In genomic region chr1:74681001-74681400, GRCh38 we compare ENCODE assay signal across 13 cellular contexts. TPM values are rescaled to one million over a fixed set of nuclear protein-coding genes. Genes with fewer than 3 reads are reported as not detected.
DNase-seq lines count a peak whose midpoint lies in the region; ATAC-seq, FAIRE-seq and TF ChIP-seq lines count a peak whose summit lies in the region.
"Had no signal": no experiment of that assay in that cellular context is flagged by ENCODE, and none has a peak within 500 bp of the region (broad histone marks: within the 10 kb centered on the region; RNA-seq: fewer than 3 reads in every experiment).

No MANE protein-coding gene starts in this region.

- ATAC-seq in GM19438 (IDR thresholded peaks at IDR 0.05; ENCODE audit: low read depth, unreplicated experiment) (peak; percentile 40), HG02852 (IDR thresholded peaks at IDR 0.05; ENCODE audit: unreplicated experiment) (peak; percentile 45), HG03558 (IDR thresholded peaks at IDR 0.05; ENCODE audit: extremely low read depth, unreplicated experiment) (peak; percentile 18)
- ATAC-seq: psoas muscle had no signal

- H3K36me3 ChIP-seq in small intestine (ENCODE audit: control insufficient read depth in 2 of 2, insufficient read depth in 2 of 2, low read length in 2 of 2) (no peaks in the 10 kb centered on the region), spleen (no peaks in the 10 kb centered on the region)
- H3K36me3 ChIP-seq: esophagus muscularis mucosa had no signal

- H3K4me3 ChIP-seq in small intestine (ENCODE audit: low read depth in 1 of 2, low read length in 2 of 2) (no peak overlapping the region), spleen (no peak overlapping the region)
- H3K4me3 ChIP-seq: esophagus muscularis mucosa, psoas muscle had no signal

- FAIRE-seq in H54 (lab: Jason Lieb, UNC) (no peak), small intestine (lab: Jason Lieb, UNC) (no peak)

- intact Hi-C loops in spleen (cut with DNase I; ENCODE audit: low total_unique reads), result no loop called here

- 62 to 72% (median 65%) methylated on average over 3 of the region's 3 CpGs for WGBS in small intestine, 3 donors
- 48 to 81% (median 65%) methylated on average over 3 of the region's 3 CpGs for WGBS in spleen, 5 donors

- H3K27me3 ChIP-seq in small intestine (ENCODE audit: control insufficient read depth in 2 of 2, insufficient read depth in 2 of 2, low read length in 2 of 2) (no peaks in the 10 kb centered on the region), spleen (replicated peaks in 1 of 7) (no peaks in the 10 kb centered on the region)
- H3K27me3 ChIP-seq: esophagus muscularis mucosa had no signal

- TF ChIP-seq POLR2A in H54 (IDR thresholded peaks at IDR 0.05; ENCODE audit: low read depth, low read length) (no peak), spleen (IDR thresholded peaks at IDR 0.05) (no peak)

- no peak for TF ChIP-seq CTCF in spleen (IDR thresholded peaks at IDR 0.05 in 8 of 11, conservative IDR thresholded peaks at IDR 0.05 in 3 of 11)

- DNase-seq in DMS79 treated with DMSO at 0.1 percent for 48 hours (lab: John Stamatoyannopoulos, UW) (peak; percentile 84), H54 (ENCODE audit: insufficient read length, low spot score) (no peak), small intestine (no peak), spleen (no peak)
- no peak for DNase-seq in activated CD4-positive, alpha-beta T cell treated with anti-CD3 and anti-CD28 coated beads, Interleukin-2, amount 50 U/mL, for 48 hours
- DNase-seq: EL, NCI-H524, psoas muscle had no signal

- H3K27ac ChIP-seq in small intestine (ENCODE audit: low read depth in 1 of 2, low read length in 1 of 2), result no peak overlapping the region
- H3K27ac ChIP-seq in spleen, result no peak overlapping the region
- H3K27ac ChIP-seq: esophagus muscularis mucosa, psoas muscle had no signal

- H3K4me1 ChIP-seq in small intestine (ENCODE audit: control insufficient read depth in 2 of 2, insufficient read depth in 1 of 2, low read depth in 1 of 2, low read length in 1 of 2), result no peaks in the 10 kb centered on the region
- H3K4me1 ChIP-seq in spleen, result no peaks in the 10 kb centered on the region
- H3K4me1 ChIP-seq: esophagus muscularis mucosa, psoas muscle had no signal

- H3K9me3 ChIP-seq in small intestine (ENCODE audit: control insufficient read depth, low read depth) (no peaks in the 10 kb centered on the region), spleen (no peaks in the 10 kb centered on the region)
- H3K9me3 ChIP-seq: esophagus muscularis mucosa, psoas muscle had no signal

RNA-seq across cellular contexts. Expression of gene ERICH3, which starts 7.4 kb away (rescaled TPM):
- polyA plus RNA-seq in small intestine (under 1 TPM in 1 of 3 donors, not detected in 2; 0.15 TPM), spleen (under 1 TPM; 0.15 to 0.28 (median 0.19) TPM)
- under 1 TPM in 6 of 7 donors, not detected in 1; 0.23 to 0.65 (median 0.41) TPM for total RNA-seq in spleen
- total RNA-seq: SK-MEL-5 had no signal

RNA-seq across cellular contexts. Expression of gene CRYZ, which starts 51.8 kb away (rescaled TPM):
- polyA plus RNA-seq in small intestine (100 to 1,000 TPM in 1 of 3 donors, 10 to 100 TPM in 2; 28.7 to 157 (median 92.1) TPM), spleen (10 to 100 TPM; 11.8 to 28.9 (median 18.7) TPM)
- 10 to 100 TPM in 6 of 7 donors, 1 to 10 TPM in 1; 9.6 to 30.8 (median 20.8) TPM for total RNA-seq in spleen

RNA-seq across cellular contexts. Expression of gene TYW3, which starts 52.0 kb away (rescaled TPM):
- polyA plus RNA-seq in small intestine (10 to 100 TPM; 11.0 to 11.6 (median 11.2) TPM), spleen (10 to 100 TPM; 13.7 to 16.1 (median 15.2) TPM)
- 10 to 100 TPM; 11.5 to 19.2 (median 17.8) TPM for total RNA-seq in spleen
